Comparison of ENCODE assay signal across 23 cellular contexts in genomic region chr11:58632510-58632909, GRCh38. TPM values are rescaled to one million over a fixed set of nuclear protein-coding genes. Genes with fewer than 3 reads are reported as not detected.
A peak's percentile ranks its signal among the peaks of the same experiment; 100 is the strongest.
DNase-seq lines count a peak whose midpoint lies in the region; TF ChIP-seq lines count a peak whose summit lies in the region.
"Had no signal": no experiment of that assay in that cellular context is flagged by ENCODE, and none has a peak within 500 bp of the region (broad histone marks: within the 10 kb centered on the region; RNA-seq: fewer than 3 reads in every experiment).

No MANE protein-coding gene starts in this region.

- no peak overlapping the region for H3K27ac ChIP-seq in neural progenitor cell
- no peak overlapping the region for H3K27ac ChIP-seq in prostate gland
- no peak overlapping the region for H3K27ac ChIP-seq in SJCRH30
- H3K27ac ChIP-seq: A549, BLaER1 had no signal

- H3K9me3 Mint-ChIP-seq in neural progenitor cell: no peaks in the 10 kb centered on the region
- H3K9me3 Mint-ChIP-seq: CD14-positive monocyte; CD4-positive, alpha-beta memory T cell; CD4-positive, CD25-positive, alpha-beta regulatory T cell; CD8-positive, alpha-beta memory T cell had no signal

- no peak overlapping the region for H3K9ac ChIP-seq in neural progenitor cell
- H3K9ac ChIP-seq: BLaER1 had no signal

- intact Hi-C loops in prostate gland (cut with DNase I): no loop called here

- peaks cover 2% of the 10 kb centered on the region for H3K36me3 Mint-ChIP-seq in neural progenitor cell
- H3K36me3 Mint-ChIP-seq: CD4-positive, alpha-beta memory T cell; CD4-positive, CD25-positive, alpha-beta regulatory T cell had no signal

- H3K9me3 ChIP-seq in neural progenitor cell (ENCODE audit: low read depth) (no peaks in the 10 kb centered on the region), prostate gland (no peaks in the 10 kb centered on the region), SJCRH30 (replicated peaks) (no peaks in the 10 kb centered on the region)
- H3K9me3 ChIP-seq: A549, BE2C, BLaER1 had no signal

- no peak for TF ChIP-seq POLR2A in prostate gland (IDR thresholded peaks at IDR 0.05)

- H3K79me2 ChIP-seq in neural progenitor cell (ENCODE audit: low read depth): no peaks in the 10 kb centered on the region

- no peak for TF ChIP-seq CTCF in LNCaP clone FGC (IDR thresholded peaks at IDR 0.05; ENCODE audit: control insufficient read depth, extremely low read depth, insufficient read depth)
- TF ChIP-seq CTCF in neural progenitor cell (IDR thresholded peaks at IDR 0.05): no peak
- no peak for TF ChIP-seq CTCF in prostate gland (IDR thresholded peaks at IDR 0.05)

- H4K20me1 ChIP-seq in neural progenitor cell (ENCODE audit: low read depth): no peaks in the 10 kb centered on the region
- H4K20me1 ChIP-seq: BLaER1 had no signal

- peaks cover 2% of the 10 kb centered on the region for H3K4me1 Mint-ChIP-seq in neural progenitor cell
- H3K4me1 Mint-ChIP-seq: CD14-positive monocyte; CD8-positive, alpha-beta memory T cell had no signal

- no peaks in the 10 kb centered on the region for H3K36me3 ChIP-seq in neural progenitor cell
- no peaks in the 10 kb centered on the region for H3K36me3 ChIP-seq in prostate gland
- no peaks in the 10 kb centered on the region for H3K36me3 ChIP-seq in SJCRH30
- H3K36me3 ChIP-seq: BE2C had no signal

- no peak overlapping the region for H2AFZ ChIP-seq in neural progenitor cell (replicated peaks)

- WGBS in prostate gland: 58% methylated on average over 1 of the region's 1 CpG

- peaks cover 20% of the 10 kb centered on the region for H3K4me1 ChIP-seq in neural progenitor cell
- no peaks in the 10 kb centered on the region for H3K4me1 ChIP-seq in prostate gland (replicated peaks)
- no peaks in the 10 kb centered on the region for H3K4me1 ChIP-seq in SJCRH30
- H3K4me1 ChIP-seq: BE2C had no signal

- H3K27me3 ChIP-seq in neural progenitor cell (no peaks in the 10 kb centered on the region), prostate gland (replicated peaks; ENCODE audit: insufficient read depth) (no peaks in the 10 kb centered on the region), SJCRH30 (no peaks in the 10 kb centered on the region)
- H3K27me3 ChIP-seq: BE2C, BLaER1 had no signal

- DNase-seq in LNCaP clone FGC (ENCODE audit: low read depth) (peak; percentile 18), neural progenitor cell (ENCODE audit: low spot score) (no peak), prostate gland (ENCODE audit: low spot score) (peak; percentile 13), SJCRH30 (no peak), AML-193 (lab: John Stamatoyannopoulos, UW) (no peak), UCSD-AML1 (lab: John Stamatoyannopoulos, UW; ENCODE audit: unreplicated experiment) (no peak)
- DNase-seq: BE2C; C1 segment of cervical spinal cord; CD4-positive, alpha-beta memory T cell; CD4-positive, CD25-positive, alpha-beta regulatory T cell; CD8-positive, alpha-beta memory T cell; COR-L47; DMS 273 treated with DMSO at 0.1 percent for 48 hours; DMS153; DMS53; DMS79; DND-41; EL; GDM1 had no signal

- peaks cover 21% of the 10 kb centered on the region for H3F3A ChIP-seq in neural progenitor cell (ENCODE audit: low read depth)

- no peaks in the 10 kb centered on the region for H3K27me3 Mint-ChIP-seq in neural progenitor cell (ENCODE audit: insufficient read depth, low read depth)
- H3K27me3 Mint-ChIP-seq: CD4-positive, alpha-beta memory T cell; CD4-positive, CD25-positive, alpha-beta regulatory T cell had no signal

- H3K4me2 ChIP-seq in neural progenitor cell: peak overlapping the region; percentile 30
- H3K4me2 ChIP-seq: A549, BLaER1 had no signal

- H3K4me3 ChIP-seq in LNCaP clone FGC (ENCODE audit: low read depth, low read length): no peak overlapping the region
- no peak overlapping the region for H3K4me3 ChIP-seq in neural progenitor cell
- no peak overlapping the region for H3K4me3 ChIP-seq in prostate gland
- no peak overlapping the region for H3K4me3 ChIP-seq in SJCRH30
- H3K4me3 ChIP-seq: A549, BLaER1, GM12878 had no signal

- no peak overlapping the region for H3K4me3 Mint-ChIP-seq in neural progenitor cell
- H3K4me3 Mint-ChIP-seq: CD14-positive monocyte; CD4-positive, alpha-beta memory T cell; CD4-positive, CD25-positive, alpha-beta regulatory T cell; CD8-positive, alpha-beta memory T cell had no signal

- no peak overlapping the region for H3K27ac Mint-ChIP-seq in neural progenitor cell
- H3K27ac Mint-ChIP-seq: CD14-positive monocyte; CD4-positive, alpha-beta memory T cell; CD8-positive, alpha-beta memory T cell had no signal

RNA-seq across cellular contexts. Expression of gene CNTF, which starts 10.0 kb away (rescaled TPM):
- total RNA-seq in neural progenitor cell (ENCODE audit: low replicate concordance): 1.6 and 4.2 TPM in 2 replicates
- under 1 TPM in 1 of 2 donors, not detected in 1; 0.74 TPM for total RNA-seq in prostate gland
- total RNA-seq in SJCRH30 (2014; rRNA removed; shearing (Covaris generic)): 1.5 and 1.6 TPM in 2 replicates

RNA-seq across cellular contexts. Expression of gene ZFP91, which starts 53.6 kb away (rescaled TPM):
- 37.7 and 52.0 TPM in 2 replicates for total RNA-seq in neural progenitor cell (ENCODE audit: low replicate concordance)
- 10 to 100 TPM; 34.0 to 70.7 TPM for total RNA-seq in prostate gland
- total RNA-seq in SJCRH30 (2014; rRNA removed; shearing (Covaris generic)): 56.4 and 60.5 TPM in 2 replicates

RNA-seq across cellular contexts. Expression of gene LPXN, which starts 56.9 kb away (rescaled TPM):
- total RNA-seq in neural progenitor cell (ENCODE audit: low replicate concordance) (3.1 and 5.0 TPM in 2 replicates), prostate gland (1 to 10 TPM; 5.4 to 9.4 TPM)
- total RNA-seq in SJCRH30 (2014; rRNA removed; shearing (Covaris generic)): 1.9 TPM in 2 replicates

Comparison
In these comparisons a context has a peak if more than half of its experiments do, and no peak if none do; other contexts are left out.
1. DNase-seq: peak in LNCaP clone FGC (single experiment) and prostate gland (single experiment); none in neural progenitor cell (single experiment), SJCRH30 (0 of 2), AML-193 (0 of 2) and UCSD-AML1 (single experiment).